1 cellular context compared by ENCODE assay signal in the genomic region with DNA sequence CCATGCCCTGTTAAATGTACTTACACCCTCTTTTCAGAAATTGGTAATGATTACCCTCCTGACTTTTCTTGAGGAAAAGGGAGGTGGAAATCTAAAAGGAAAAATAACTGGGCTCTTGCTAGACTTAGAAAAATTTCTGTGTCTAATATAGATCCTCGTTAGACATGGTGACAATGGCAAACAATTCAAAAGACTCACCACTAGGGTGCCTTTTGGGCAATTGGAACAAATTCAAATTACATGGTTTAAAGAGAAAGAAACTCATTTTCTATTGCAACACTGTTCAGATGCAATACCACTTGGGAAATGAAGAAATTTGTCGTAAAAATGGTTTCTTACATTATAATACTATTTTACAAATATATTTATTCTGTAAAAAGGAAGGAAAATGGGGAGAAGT.
TF ChIP-seq lines count a peak whose summit lies in the region.

No MANE protein-coding gene starts in this region.

TF ChIP-seq in HCT116, 20 proteins besides CTCF, POLR2A, EP300 and RAD21:
- TF ChIP-seq SRF (IDR thresholded peaks at IDR 0.05; ENCODE audit: low read depth) (no peak), SP1 (IDR thresholded peaks at IDR 0.05; ENCODE audit: low read depth) (no peak)
